Comparison of ENCODE assay signal across 28 cellular contexts in genomic region chr3:77446084-77446483, GRCh38.
"Had no signal": no experiment of that assay in that cellular context is flagged by ENCODE, and none has a peak within 500 bp of the region (broad histone marks: within the 10 kb centered on the region; RNA-seq: fewer than 3 reads in every experiment).

No MANE protein-coding gene starts in this region.

- H3K4me1 Mint-ChIP-seq: mesothelial cell of epicardium; naive B cell; natural killer cell; nephron progenitor cell; stimulated activated naive B cell treated with anti-CD40 and anti-IgM and Interleukin-4, amounts not matched to agents 10 μg/mL and 1 μg/mL and 100 μg/mL, for 72 hours had no signal

- H3K4me3 Mint-ChIP-seq: mesothelial cell of epicardium; naive B cell; natural killer cell; nephron progenitor cell; stimulated activated naive B cell treated with anti-CD40 and anti-IgM and Interleukin-4, amounts not matched to agents 10 μg/mL and 1 μg/mL and 100 μg/mL, for 72 hours had no signal

- H3K36me3 ChIP-seq: left lung, lower lobe of right lung, ovary, right atrium auricular region, stomach, thyroid gland, transverse colon, upper lobe of left lung, vagina had no signal

- H3K9me3 ChIP-seq: left lung, lower lobe of right lung, ovary, right atrium auricular region, stomach, testis, thyroid gland, transverse colon, upper lobe of left lung, vagina had no signal

- H3K4me1 ChIP-seq: left lung, lower lobe of right lung, right atrium auricular region, stomach, testis, thyroid gland, transverse colon, upper lobe of left lung, vagina had no signal

- H3K27ac Mint-ChIP-seq: mesothelial cell of epicardium; naive B cell; natural killer cell; nephron progenitor cell; progenitor cell of endocrine pancreas; stimulated activated naive B cell treated with anti-CD40 and anti-IgM and Interleukin-4, amounts not matched to agents 10 μg/mL and 1 μg/mL and 100 μg/mL, for 72 hours had no signal

- H3K27ac ChIP-seq: left lung, lower lobe of right lung, ovary, right atrium auricular region, skin epidermis, stomach, testis, thyroid gland, transverse colon, upper lobe of left lung, vagina had no signal

- DNase-seq: hippocampal formation; kidney; left colon; left lung; lower lobe of right lung; mammary epithelial cell; mesendoderm; naive B cell; natural killer cell; nephron progenitor cell; ovary; stimulated activated CD4-positive, alpha-beta T cell treated with anti-CD3 and anti-CD28 coated beads, Interleukin-12 subunit alpha, Interleukin-12 subunit beta, amount 100 ng/mL, for 4 hours; stimulated activated CD4-positive, alpha-beta T cell treated with anti-CD3 and anti-CD28 coated beads, Interleukin-15, amount 100 ng/mL, for 24 hours; stimulated activated CD4-positive, alpha-beta T cell treated with anti-CD3 and anti-CD28 coated beads, Interleukin-2, amount 100 ng/mL, for 24 hours; stimulated activated CD4-positive, alpha-beta T cell treated with anti-CD3 and anti-CD28 coated beads, Interleukin-4, amount 100 ng/mL, for 1 hour; stimulated activated naive B cell treated with anti-CD40 and anti-IgM and Interleukin-4, amounts not matched to agents 10 μg/mL and 1 μg/mL and 100 μg/mL, for 72 hours; stimulated activated naive CD8-positive, alpha-beta T cell treated with anti-CD3 and anti-CD28 coated beads, Interleukin-15, Interleukin-2, amounts not matched to agents 100 U/mL and 50 U/mL, for 24 hours; stomach; testis; thyroid gland; transverse colon; upper lobe of left lung had no signal

- H3K9me3 Mint-ChIP-seq: mesothelial cell of epicardium; nephron progenitor cell; stimulated activated naive B cell treated with anti-CD40 and anti-IgM and Interleukin-4, amounts not matched to agents 10 μg/mL and 1 μg/mL and 100 μg/mL, for 72 hours had no signal

- H3K36me3 Mint-ChIP-seq: mesothelial cell of epicardium; naive B cell; natural killer cell; stimulated activated naive B cell treated with anti-CD40 and anti-IgM and Interleukin-4, amounts not matched to agents 10 μg/mL and 1 μg/mL and 100 μg/mL, for 72 hours had no signal

- H3K4me3 ChIP-seq: left lung, lower lobe of right lung, ovary, right atrium auricular region, skin epidermis, stomach, testis, thyroid gland, transverse colon, upper lobe of left lung, vagina had no signal

- H3K27me3 ChIP-seq: left lung, ovary, right atrium auricular region, stomach, testis, thyroid gland, transverse colon, upper lobe of left lung, vagina had no signal

- ATAC-seq: left colon; left lung; lower lobe of right lung; natural killer cell; sciatic nerve; stimulated activated naive B cell treated with anti-CD40 and anti-IgM and Interleukin-4, amounts not matched to agents 10 μg/mL and 1 μg/mL and 100 μg/mL, for 72 hours; stimulated activated naive CD8-positive, alpha-beta T cell treated with anti-CD3 and anti-CD28 coated beads, Interleukin-15, Interleukin-2, amounts not matched to agents 100 U/mL and 50 U/mL, for 24 hours had no signal

- H3K27me3 Mint-ChIP-seq: naive B cell; progenitor cell of endocrine pancreas; stimulated activated naive B cell treated with anti-CD40 and anti-IgM and Interleukin-4, amounts not matched to agents 10 μg/mL and 1 μg/mL and 100 μg/mL, for 72 hours had no signal
